Comparison of ENCODE assay signal across 1 cellular context in the genomic region with DNA sequence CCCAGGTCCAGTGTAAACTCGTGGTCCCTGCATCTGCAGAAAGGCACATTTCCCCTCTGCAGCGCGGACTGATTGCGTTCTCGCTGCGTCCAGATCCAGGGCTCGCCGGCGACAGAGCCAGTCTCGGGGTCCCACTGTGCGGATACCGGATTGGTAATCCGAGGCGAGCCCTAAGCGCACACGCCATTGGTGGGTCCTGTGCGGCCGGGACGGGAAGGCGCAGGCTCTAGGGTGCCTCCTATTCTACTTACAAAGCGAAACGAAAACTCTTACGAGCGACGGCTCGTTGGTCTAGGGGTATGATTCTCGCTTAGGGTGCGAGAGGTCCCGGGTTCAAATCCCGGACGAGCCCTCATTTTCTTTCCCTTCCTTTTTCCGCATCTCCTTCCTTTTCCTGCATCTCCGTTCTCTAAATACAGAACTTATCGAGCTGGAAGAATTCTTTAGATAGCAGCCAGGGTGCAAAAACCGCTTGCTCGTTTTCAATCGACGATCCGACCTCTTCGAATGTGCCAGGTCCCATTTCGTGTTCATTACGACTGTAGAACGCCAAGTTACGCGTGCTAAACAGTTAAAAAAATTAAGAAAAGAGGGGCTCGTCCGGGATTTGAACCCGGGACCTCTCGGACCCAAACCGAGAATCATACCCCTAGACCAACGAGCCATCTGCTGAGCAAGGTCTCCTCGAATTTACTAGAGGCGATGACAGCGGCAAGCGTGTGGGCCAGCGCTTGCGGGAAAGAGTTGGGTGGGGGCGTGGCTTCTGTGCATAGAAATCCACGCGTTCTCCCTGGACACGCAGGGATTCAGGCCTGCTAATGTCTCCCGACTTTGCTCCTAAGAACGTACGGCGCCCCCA.
TF ChIP-seq lines count a peak whose summit lies in the region.

No MANE protein-coding gene starts in this region.

TF ChIP-seq in K562, 482 proteins besides CTCF, POLR2A, EP300 and RAD21 (continued from another document and continues in another):
- TF ChIP-seq, protein P1, sequence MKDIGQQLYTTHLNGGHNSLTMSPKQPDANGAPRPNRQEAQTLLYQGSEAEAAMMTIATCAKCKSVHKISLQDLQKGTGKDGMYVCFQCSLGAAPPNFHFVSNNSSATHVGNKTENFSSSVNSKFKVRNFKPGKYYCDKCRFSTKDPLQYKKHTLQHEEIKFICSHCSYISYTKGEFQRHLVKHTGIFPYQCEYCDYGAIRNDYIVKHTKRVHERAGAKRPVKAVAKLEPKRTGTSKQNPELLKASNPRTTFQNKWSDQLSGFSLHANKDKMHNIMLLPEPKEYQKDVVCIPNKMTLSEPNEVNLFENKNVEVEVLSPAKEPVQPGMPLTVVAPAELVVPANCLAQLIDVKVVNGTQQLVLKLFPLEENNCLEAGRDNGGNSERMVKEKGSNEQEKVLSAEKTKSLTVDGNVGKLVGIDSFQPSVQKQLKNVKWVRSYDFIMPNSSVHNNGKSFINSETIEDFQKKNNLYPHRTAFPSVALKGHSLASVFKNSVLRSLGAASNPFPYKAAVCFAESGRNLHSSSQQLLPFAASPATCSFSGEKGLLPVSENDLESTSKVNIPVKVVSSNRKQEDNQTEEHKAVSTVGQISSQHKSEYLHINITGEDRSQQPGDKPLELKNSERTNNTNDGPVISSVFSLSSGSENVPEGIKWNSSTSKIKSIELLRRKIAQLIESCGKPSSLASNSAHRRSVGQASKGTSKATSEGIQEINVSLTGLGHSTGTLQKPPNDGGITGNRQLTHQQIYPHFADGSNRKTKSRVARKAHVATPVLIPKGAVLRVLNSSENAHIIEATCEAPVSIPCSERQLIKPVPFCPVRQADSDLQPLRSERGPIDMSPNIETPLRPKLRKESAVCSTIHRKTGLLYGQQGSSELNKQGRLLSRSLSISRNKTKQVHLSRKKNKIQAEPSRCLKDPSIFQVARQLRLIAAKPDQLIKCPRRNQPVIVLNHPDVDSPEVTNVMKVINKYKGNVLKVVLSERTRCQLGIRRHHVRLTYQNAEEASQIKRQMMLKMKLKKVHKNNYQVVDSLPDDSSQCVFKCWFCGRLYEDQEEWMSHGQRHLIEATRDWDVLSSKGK (CRISPR knock-in tag; IDR thresholded peaks at IDR 0.05) = no peak
- peak; percentile 98 for TF ChIP-seq BRD9 (IDR thresholded peaks at IDR 0.05; ENCODE audit: low read depth, partially characterized antibody)
- no peak for TF ChIP-seq ASH1L (IDR thresholded peaks at IDR 0.05; ENCODE audit: borderline replicate concordance, low read depth, partially characterized antibody)
- TF ChIP-seq HMG20B (CRISPR knock-in tag; IDR thresholded peaks at IDR 0.05) = no peak
- no peak for TF ChIP-seq COPS2 (conservative IDR thresholded peaks at IDR 0.05)
- TF ChIP-seq POLR3A (IDR thresholded peaks at IDR 0.05; ENCODE audit: borderline replicate concordance, extremely low read depth, insufficient read depth, insufficient read length) = peak; percentile 89
- TF ChIP-seq, protein P2, sequence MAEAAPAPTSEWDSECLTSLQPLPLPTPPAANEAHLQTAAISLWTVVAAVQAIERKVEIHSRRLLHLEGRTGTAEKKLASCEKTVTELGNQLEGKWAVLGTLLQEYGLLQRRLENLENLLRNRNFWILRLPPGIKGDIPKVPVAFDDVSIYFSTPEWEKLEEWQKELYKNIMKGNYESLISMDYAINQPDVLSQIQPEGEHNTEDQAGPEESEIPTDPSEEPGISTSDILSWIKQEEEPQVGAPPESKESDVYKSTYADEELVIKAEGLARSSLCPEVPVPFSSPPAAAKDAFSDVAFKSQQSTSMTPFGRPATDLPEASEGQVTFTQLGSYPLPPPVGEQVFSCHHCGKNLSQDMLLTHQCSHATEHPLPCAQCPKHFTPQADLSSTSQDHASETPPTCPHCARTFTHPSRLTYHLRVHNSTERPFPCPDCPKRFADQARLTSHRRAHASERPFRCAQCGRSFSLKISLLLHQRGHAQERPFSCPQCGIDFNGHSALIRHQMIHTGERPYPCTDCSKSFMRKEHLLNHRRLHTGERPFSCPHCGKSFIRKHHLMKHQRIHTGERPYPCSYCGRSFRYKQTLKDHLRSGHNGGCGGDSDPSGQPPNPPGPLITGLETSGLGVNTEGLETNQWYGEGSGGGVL (CRISPR knock-in tag; IDR thresholded peaks at IDR 0.05) = no peak
- no peak for TF ChIP-seq RUNX1 (IDR thresholded peaks at IDR 0.05; ENCODE audit: low read depth)
- no peak for TF ChIP-seq ZNF24 (IDR thresholded peaks at IDR 0.05)
- TF ChIP-seq CC2D1A (IDR thresholded peaks at IDR 0.05) = no peak
- TF ChIP-seq, protein P3, sequence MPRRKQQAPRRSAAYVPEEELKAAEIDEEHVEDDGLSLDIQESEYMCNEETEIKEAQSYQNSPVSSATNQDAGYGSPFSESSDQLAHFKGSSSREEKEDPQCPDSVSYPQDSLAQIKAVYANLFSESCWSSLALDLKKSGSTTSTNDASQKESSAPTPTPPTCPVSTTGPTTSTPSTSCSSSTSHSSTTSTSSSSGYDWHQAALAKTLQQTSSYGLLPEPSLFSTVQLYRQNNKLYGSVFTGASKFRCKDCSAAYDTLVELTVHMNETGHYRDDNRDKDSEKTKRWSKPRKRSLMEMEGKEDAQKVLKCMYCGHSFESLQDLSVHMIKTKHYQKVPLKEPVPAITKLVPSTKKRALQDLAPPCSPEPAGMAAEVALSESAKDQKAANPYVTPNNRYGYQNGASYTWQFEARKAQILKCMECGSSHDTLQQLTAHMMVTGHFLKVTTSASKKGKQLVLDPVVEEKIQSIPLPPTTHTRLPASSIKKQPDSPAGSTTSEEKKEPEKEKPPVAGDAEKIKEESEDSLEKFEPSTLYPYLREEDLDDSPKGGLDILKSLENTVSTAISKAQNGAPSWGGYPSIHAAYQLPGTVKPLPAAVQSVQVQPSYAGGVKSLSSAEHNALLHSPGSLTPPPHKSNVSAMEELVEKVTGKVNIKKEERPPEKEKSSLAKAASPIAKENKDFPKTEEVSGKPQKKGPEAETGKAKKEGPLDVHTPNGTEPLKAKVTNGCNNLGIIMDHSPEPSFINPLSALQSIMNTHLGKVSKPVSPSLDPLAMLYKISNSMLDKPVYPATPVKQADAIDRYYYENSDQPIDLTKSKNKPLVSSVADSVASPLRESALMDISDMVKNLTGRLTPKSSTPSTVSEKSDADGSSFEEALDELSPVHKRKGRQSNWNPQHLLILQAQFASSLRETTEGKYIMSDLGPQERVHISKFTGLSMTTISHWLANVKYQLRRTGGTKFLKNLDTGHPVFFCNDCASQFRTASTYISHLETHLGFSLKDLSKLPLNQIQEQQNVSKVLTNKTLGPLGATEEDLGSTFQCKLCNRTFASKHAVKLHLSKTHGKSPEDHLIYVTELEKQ (CRISPR knock-in tag; IDR thresholded peaks at IDR 0.05) = no peak
- TF ChIP-seq, protein P4, sequence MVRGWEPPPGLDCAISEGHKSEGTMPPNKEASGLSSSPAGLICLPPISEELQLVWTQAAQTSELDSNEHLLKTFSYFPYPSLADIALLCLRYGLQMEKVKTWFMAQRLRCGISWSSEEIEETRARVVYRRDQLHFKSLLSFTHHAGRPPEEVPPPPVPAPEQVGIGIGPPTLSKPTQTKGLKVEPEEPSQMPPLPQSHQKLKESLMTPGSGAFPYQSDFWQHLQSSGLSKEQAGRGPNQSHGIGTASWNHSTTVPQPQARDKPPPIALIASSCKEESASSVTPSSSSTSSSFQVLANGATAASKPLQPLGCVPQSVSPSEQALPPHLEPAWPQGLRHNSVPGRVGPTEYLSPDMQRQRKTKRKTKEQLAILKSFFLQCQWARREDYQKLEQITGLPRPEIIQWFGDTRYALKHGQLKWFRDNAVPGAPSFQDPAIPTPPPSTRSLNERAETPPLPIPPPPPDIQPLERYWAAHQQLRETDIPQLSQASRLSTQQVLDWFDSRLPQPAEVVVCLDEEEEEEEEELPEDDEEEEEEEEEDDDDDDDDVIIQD (CRISPR knock-in tag; IDR thresholded peaks at IDR 0.05) = no peak
- TF ChIP-seq MBD2 (IDR thresholded peaks at IDR 0.05; ENCODE audit: borderline replicate concordance, low read depth) = no peak
- TF ChIP-seq, protein P5, sequence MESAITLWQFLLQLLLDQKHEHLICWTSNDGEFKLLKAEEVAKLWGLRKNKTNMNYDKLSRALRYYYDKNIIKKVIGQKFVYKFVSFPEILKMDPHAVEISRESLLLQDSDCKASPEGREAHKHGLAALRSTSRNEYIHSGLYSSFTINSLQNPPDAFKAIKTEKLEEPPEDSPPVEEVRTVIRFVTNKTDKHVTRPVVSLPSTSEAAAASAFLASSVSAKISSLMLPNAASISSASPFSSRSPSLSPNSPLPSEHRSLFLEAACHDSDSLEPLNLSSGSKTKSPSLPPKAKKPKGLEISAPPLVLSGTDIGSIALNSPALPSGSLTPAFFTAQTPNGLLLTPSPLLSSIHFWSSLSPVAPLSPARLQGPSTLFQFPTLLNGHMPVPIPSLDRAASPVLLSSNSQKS (CRISPR knock-in tag; IDR thresholded peaks at IDR 0.05) = no peak
- no peak for TF ChIP-seq HNRNPK (IDR thresholded peaks at IDR 0.05; ENCODE audit: low read depth, low read length, poor library complexity, severe bottlenecking)
- TF ChIP-seq DMBX1 (CRISPR knock-in tag; IDR thresholded peaks at IDR 0.05; ENCODE audit: borderline replicate concordance) = peak; percentile 38; the same call in 1 of the 2 replicates
- TF ChIP-seq, protein P6, sequence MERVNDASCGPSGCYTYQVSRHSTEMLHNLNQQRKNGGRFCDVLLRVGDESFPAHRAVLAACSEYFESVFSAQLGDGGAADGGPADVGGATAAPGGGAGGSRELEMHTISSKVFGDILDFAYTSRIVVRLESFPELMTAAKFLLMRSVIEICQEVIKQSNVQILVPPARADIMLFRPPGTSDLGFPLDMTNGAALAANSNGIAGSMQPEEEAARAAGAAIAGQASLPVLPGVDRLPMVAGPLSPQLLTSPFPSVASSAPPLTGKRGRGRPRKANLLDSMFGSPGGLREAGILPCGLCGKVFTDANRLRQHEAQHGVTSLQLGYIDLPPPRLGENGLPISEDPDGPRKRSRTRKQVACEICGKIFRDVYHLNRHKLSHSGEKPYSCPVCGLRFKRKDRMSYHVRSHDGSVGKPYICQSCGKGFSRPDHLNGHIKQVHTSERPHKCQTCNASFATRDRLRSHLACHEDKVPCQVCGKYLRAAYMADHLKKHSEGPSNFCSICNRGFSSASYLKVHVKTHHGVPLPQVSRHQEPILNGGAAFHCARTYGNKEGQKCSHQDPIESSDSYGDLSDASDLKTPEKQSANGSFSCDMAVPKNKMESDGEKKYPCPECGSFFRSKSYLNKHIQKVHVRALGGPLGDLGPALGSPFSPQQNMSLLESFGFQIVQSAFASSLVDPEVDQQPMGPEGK (CRISPR knock-in tag; IDR thresholded peaks at IDR 0.05; ENCODE audit: borderline replicate concordance) = no peak
- no peak for TF ChIP-seq CCNT2 (IDR thresholded peaks at IDR 0.05; ENCODE audit: borderline replicate concordance, extremely low read depth, insufficient read length, low read depth, low read length)
- TF ChIP-seq ZSCAN32 (CRISPR knock-in tag; IDR thresholded peaks at IDR 0.05) = no peak
- TF ChIP-seq CTBP1 (IDR thresholded peaks at IDR 0.05; ENCODE audit: borderline replicate concordance) = no peak
- no peak; the same call in 1 of the 2 replicates for TF ChIP-seq ZNF263 (CRISPR knock-in tag; IDR thresholded peaks at IDR 0.05; ENCODE audit: borderline replicate concordance)
- TF ChIP-seq ZSCAN29 (IDR thresholded peaks at IDR 0.05) = peak; percentile 77; the same call in 1 of the 2 replicates
- TF ChIP-seq NCOR1 (IDR thresholded peaks at IDR 0.05) = no peak
- no peak for TF ChIP-seq ZNF436 (CRISPR knock-in tag; IDR thresholded peaks at IDR 0.05)
- no peak for TF ChIP-seq CEBPB (tag; IDR thresholded peaks at IDR 0.05)
- peak in 2 of 3 experiments; percentile 31 to 45 for TF ChIP-seq YY1 (IDR thresholded peaks at IDR 0.05; ENCODE audit: borderline replicate concordance in 1 of 3, control insufficient read depth in 1 of 3, extremely low read depth in 1 of 3, insufficient read depth in 3 of 3, insufficient read length in 1 of 3, insufficient replicate concordance in 2 of 3, low read depth in 1 of 3, low read length in 2 of 3)
- TF ChIP-seq, protein P7, sequence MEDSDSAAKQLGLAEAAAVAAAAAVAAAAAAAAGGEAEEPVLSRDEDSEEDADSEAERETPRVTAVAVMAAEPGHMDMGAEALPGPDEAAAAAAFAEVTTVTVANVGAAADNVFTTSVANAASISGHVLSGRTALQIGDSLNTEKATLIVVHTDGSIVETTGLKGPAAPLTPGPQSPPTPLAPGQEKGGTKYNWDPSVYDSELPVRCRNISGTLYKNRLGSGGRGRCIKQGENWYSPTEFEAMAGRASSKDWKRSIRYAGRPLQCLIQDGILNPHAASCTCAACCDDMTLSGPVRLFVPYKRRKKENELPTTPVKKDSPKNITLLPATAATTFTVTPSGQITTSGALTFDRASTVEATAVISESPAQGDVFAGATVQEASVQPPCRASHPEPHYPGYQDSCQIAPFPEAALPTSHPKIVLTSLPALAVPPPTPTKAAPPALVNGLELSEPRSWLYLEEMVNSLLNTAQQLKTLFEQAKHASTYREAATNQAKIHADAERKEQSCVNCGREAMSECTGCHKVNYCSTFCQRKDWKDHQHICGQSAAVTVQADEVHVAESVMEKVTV (CRISPR knock-in tag; IDR thresholded peaks at IDR 0.05) = no peak
- TF ChIP-seq MXI1 (IDR thresholded peaks at IDR 0.05; ENCODE audit: low read depth, low read length) = peak; percentile 12; the same call in 1 of the 2 replicates
- TF ChIP-seq KHSRP (IDR thresholded peaks at IDR 0.05) = no peak
- TF ChIP-seq, protein P8, sequence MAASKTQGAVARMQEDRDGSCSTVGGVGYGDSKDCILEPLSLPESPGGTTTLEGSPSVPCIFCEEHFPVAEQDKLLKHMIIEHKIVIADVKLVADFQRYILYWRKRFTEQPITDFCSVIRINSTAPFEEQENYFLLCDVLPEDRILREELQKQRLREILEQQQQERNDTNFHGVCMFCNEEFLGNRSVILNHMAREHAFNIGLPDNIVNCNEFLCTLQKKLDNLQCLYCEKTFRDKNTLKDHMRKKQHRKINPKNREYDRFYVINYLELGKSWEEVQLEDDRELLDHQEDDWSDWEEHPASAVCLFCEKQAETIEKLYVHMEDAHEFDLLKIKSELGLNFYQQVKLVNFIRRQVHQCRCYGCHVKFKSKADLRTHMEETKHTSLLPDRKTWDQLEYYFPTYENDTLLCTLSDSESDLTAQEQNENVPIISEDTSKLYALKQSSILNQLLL (CRISPR knock-in tag; IDR thresholded peaks at IDR 0.05; ENCODE audit: borderline replicate concordance) = no peak
- TF ChIP-seq CREM (IDR thresholded peaks at IDR 0.05; ENCODE audit: low read depth) = peak; percentile 96
- no peak for TF ChIP-seq CBX5 (IDR thresholded peaks at IDR 0.05; ENCODE audit: borderline replicate concordance, low read depth)
- no peak for TF ChIP-seq ZNF140 (CRISPR knock-in tag; IDR thresholded peaks at IDR 0.05)
- TF ChIP-seq PHTF2 (CRISPR knock-in tag; IDR thresholded peaks at IDR 0.05) = no peak
- TF ChIP-seq, protein P9, sequence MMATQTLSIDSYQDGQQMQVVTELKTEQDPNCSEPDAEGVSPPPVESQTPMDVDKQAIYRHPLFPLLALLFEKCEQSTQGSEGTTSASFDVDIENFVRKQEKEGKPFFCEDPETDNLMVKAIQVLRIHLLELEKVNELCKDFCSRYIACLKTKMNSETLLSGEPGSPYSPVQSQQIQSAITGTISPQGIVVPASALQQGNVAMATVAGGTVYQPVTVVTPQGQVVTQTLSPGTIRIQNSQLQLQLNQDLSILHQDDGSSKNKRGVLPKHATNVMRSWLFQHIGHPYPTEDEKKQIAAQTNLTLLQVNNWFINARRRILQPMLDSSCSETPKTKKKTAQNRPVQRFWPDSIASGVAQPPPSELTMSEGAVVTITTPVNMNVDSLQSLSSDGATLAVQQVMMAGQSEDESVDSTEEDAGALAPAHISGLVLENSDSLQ (IDR thresholded peaks at IDR 0.05) = no peak
- TF ChIP-seq NFIC (IDR thresholded peaks at IDR 0.05) = peak; percentile 77
